In the genomic region with DNA sequence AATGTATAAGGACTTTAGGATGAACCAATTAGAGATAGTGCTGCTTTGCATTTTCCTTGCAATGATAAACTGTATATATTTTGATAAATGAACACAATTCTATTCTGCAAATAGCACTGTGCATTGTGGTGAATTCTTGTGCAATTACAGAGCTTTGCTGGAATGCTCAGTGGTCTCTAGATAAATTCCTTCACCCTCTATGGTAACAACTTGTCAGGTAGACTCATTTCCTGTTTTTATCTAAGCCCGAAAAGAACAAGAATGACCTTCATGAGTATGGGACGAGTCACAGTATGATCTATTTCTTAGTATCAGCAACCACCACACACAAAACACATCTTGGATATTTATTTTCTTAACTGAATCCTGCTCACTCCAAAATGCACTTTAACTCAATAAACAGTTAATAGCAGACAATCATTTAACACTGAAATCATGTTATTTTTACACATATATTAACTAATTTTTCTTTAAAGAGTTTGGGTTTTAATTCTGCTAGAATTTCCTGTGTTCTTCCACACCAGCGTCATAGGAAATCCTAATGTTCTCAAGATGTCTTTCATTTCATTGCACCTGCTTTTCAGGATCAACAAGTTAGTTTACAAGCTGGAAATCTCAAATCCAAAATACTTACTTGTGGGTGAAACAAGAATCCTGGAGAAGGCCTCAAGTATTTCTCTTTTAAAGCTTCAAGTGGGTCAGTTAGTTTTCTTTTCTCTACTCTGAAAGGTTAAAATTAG, we compare ENCODE assay signal across 13 cellular contexts.
DNase-seq lines count a peak whose midpoint lies in the region; ATAC-seq and TF ChIP-seq lines count a peak whose summit lies in the region.
"Had no signal": no experiment of that assay in that cellular context is flagged by ENCODE, and none has a peak within 500 bp of the region (broad histone marks: within the 10 kb centered on the region; RNA-seq: fewer than 3 reads in every experiment).

No MANE protein-coding gene starts in this region.

- H3K27ac Mint-ChIP-seq in endothelial cell (ENCODE audit: unreplicated experiment): peak overlapping the region; percentile 81
- H3K27ac Mint-ChIP-seq: T-helper 17 cell had no signal

- H3K27ac ChIP-seq in PC-9: peak overlapping the region; percentile 67
- H3K27ac ChIP-seq in A673 (ENCODE audit: low read depth, low read length, poor library complexity, severe bottlenecking): no peak overlapping the region

- H3K4me2 ChIP-seq in PC-9: peak overlapping the region; percentile 22

- no peak overlapping the region for H2AFZ ChIP-seq in PC-9

- peaks cover 23% of the 10 kb centered on the region for H3K36me3 Mint-ChIP-seq in endothelial cell (ENCODE audit: low read depth, unreplicated experiment)

- intact Hi-C loops in PC-9 (cut with micrococcal nuclease; ENCODE audit: unreplicated experiment) (loop anchor here (1.0 to 5.0 kb wide), 3 partner anchors 72 to 235 kb away; no protein-coding TSS in a partner anchor), A673 (cut with micrococcal nuclease; ENCODE audit: unreplicated experiment) (no loop called here)

- H3K36me3 ChIP-seq in PC-9 (ENCODE audit: low read depth) (peaks cover 27% of the 10 kb centered on the region; the same call in 1 of the 2 replicates), A673 (ENCODE audit: insufficient read depth, low read length, poor library complexity, severe bottlenecking) (no peaks in the 10 kb centered on the region)

- H3K9me3 ChIP-seq in PC-9 (ENCODE audit: insufficient read depth, low read depth): no peaks in the 10 kb centered on the region; the same call in 1 of the 2 replicates
- no peaks in the 10 kb centered on the region for H3K9me3 ChIP-seq in A673 (ENCODE audit: low read depth, low read length, poor library complexity, severe bottlenecking)

- peaks cover 14% of the 10 kb centered on the region; the same call in 1 of the 2 replicates for H3F3A ChIP-seq in PC-9 (ENCODE audit: insufficient read depth, low read depth)

- CTCF ChIA-PET in PC-9 (lab: Charles Lee): interaction anchor here (0.7 kb wide), 1 partner anchor 660 kb away, joined by 3 read pairs; no protein-coding TSS in a partner anchor
- CTCF ChIA-PET in A673 (lab: Charles Lee): no interaction called here

- BruUV-seq in PC-9 (replicated peaks; lab: Mats Ljungman, UMichigan): TSS peak; percentile 79
- no TSS peak for BruUV-seq in A673 (replicated peaks; lab: Mats Ljungman, UMichigan)

- H3K27me3 Mint-ChIP-seq in endothelial cell (ENCODE audit: unreplicated experiment): no peaks in the 10 kb centered on the region
- H3K27me3 Mint-ChIP-seq: central memory CD8-positive, alpha-beta T cell had no signal

- H3K9me3 Mint-ChIP-seq in endothelial cell (ENCODE audit: unreplicated experiment): no peaks in the 10 kb centered on the region
- H3K9me3 Mint-ChIP-seq: neural crest cell had no signal

- H3K4me3 Mint-ChIP-seq in endothelial cell (ENCODE audit: unreplicated experiment): peak overlapping the region; percentile 31
- H3K4me3 Mint-ChIP-seq: central memory CD8-positive, alpha-beta T cell; neural crest cell; T-helper 17 cell had no signal

- no peak for ATAC-seq in HG02610 (IDR thresholded peaks at IDR 0.05; ENCODE audit: unreplicated experiment)
- ATAC-seq in HG03159 (IDR thresholded peaks at IDR 0.05; ENCODE audit: unreplicated experiment): no peak
- ATAC-seq: T-helper 17 cell had no signal

- no peaks in the 10 kb centered on the region for H3K27me3 ChIP-seq in PC-9 (ENCODE audit: insufficient read depth, low read depth)
- H3K27me3 ChIP-seq in A673 (replicated peaks; ENCODE audit: insufficient read depth, low read depth, low read length, poor library complexity): peaks cover 86% of the 10 kb centered on the region

- H3K79me2 ChIP-seq in PC-9 (ENCODE audit: low read depth): no peaks in the 10 kb centered on the region

- H3K4me1 ChIP-seq in PC-9 (replicated peaks; ENCODE audit: insufficient read depth): peaks cover 13% of the 10 kb centered on the region
- no peaks in the 10 kb centered on the region for H3K4me1 ChIP-seq in A673 (ENCODE audit: insufficient read depth, low read length, poor library complexity, severe bottlenecking)

- peak; percentile 89 for DNase-seq in EL
- peak in 1 of 2 experiments; percentile 77 for DNase-seq in PC-9
- no peak for DNase-seq in endothelial cell (ENCODE audit: low spot score)
- DNase-seq in non-pigmented ciliary epithelial cell (ENCODE audit: low read depth): peak; percentile 95
- no peak for DNase-seq in T-helper 9 cell
- DNase-seq in A673 (ENCODE audit: low spot score): no peak
- DNase-seq: NCI-H748 treated with DMSO at 0.1 percent for 48 hours; stimulated activated CD4-positive, alpha-beta T cell treated with anti-CD3 and anti-CD28 coated beads, Interleukin-4, amount 100 ng/mL, for 24 hours; T-helper 17 cell had no signal

- TF ChIP-seq CTCF in PC-9 (conservative IDR thresholded peaks at IDR 0.05) (no peak), endothelial cell (IDR thresholded peaks at IDR 0.05; ENCODE audit: unreplicated experiment) (no peak), A673 (conservative IDR thresholded peaks at IDR 0.05; ENCODE audit: low read depth, low read length) (no peak)

- H3K9me2 ChIP-seq in PC-9 (ENCODE audit: insufficient read depth): no peaks in the 10 kb centered on the region

- POLR2A ChIA-PET in PC-9 (lab: Charles Lee; ENCODE audit: unreplicated experiment) (no interaction called here), A673 (lab: Charles Lee; ENCODE audit: low non-redundant PET) (no interaction called here)

- H4K20me1 ChIP-seq in PC-9 (ENCODE audit: insufficient read depth): no peaks in the 10 kb centered on the region

- peaks cover 16% of the 10 kb centered on the region for H3K4me1 Mint-ChIP-seq in endothelial cell (ENCODE audit: unreplicated experiment)
- H3K4me1 Mint-ChIP-seq: central memory CD8-positive, alpha-beta T cell; T-helper 17 cell had no signal

- H3K4me3 ChIP-seq in PC-9 (no peak overlapping the region), A673 (ENCODE audit: low read depth, low read length, poor library complexity, severe bottlenecking) (no peak overlapping the region)

Comparison
In these comparisons a context has a peak if more than half of its experiments do, and no peak if none do; other contexts are left out.
1. DNase-seq: peak in EL (single experiment) and non-pigmented ciliary epithelial cell (single experiment); none in endothelial cell (single experiment), T-helper 9 cell (single experiment) and A673 (single experiment).